ENCODE assay signal across 11 cellular contexts in the genomic region with DNA sequence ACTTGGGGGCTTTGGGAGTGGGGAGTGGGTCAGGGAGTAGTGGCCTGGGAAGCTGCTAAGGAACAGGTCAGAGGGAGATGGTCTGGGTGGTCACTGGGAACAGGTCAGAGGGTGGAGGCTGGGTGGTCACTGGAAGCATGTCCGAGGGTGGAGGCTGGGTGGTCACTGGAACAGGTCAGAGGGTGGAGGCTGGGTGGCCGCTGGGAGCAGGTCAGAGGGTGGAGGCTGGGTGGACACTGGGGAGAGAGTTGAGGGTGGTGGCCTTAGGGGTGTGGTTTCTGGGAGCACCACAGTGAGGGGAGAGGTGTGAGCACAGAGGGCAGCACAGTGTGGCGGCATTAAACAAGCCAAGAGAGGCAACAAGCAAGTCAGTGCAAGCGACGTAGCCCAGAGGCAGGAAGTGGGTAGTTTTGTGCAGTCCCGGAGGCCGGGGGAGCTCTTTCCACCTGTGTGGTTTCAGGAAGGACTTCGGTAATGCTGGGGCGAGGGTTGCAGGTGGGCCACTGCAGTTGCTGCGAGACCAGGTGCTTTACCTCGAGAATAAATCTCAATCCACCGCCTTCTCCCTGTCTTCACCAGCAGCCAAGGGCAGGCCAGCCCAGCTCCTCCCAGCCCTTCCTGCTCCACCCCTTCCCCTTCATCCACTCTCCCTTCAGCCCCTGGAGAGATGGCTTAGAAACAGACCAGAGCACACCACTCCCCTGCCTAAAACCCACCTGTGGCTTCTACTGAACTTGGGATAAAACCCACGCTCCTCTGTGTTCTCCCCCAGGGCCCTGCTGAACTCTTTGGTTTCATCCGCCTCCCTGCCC. TPM values are rescaled to one million over a fixed set of nuclear protein-coding genes. Genes with fewer than 3 reads are reported as not detected.
DNase-seq lines count a peak whose midpoint lies in the region; ATAC-seq, FAIRE-seq and TF ChIP-seq lines count a peak whose summit lies in the region.
"Had no signal": no experiment of that assay in that cellular context is flagged by ENCODE, and none has a peak within 500 bp of the region (broad histone marks: within the 10 kb centered on the region; RNA-seq: fewer than 3 reads in every experiment).

No MANE protein-coding gene starts in this region.

- H3K27ac ChIP-seq in Karpas-422 (ENCODE audit: low read length) (no peak overlapping the region), K562 (ENCODE audit: extremely low read depth, low read depth, low read length) (no peak overlapping the region)

- no peak for TF ChIP-seq CTCF in K562 (IDR thresholded peaks at IDR 0.05 in 2 of 3, conservative IDR thresholded peaks at IDR 0.05 in 1 of 3; ENCODE audit: insufficient read depth in 2 of 3, low read depth in 1 of 3, low read length in 3 of 3)

- no peak for FAIRE-seq in K562 (lab: Jason Lieb, UNC)
- FAIRE-seq: endometrium, kidney had no signal

- H3K36me3 ChIP-seq in Karpas-422 (ENCODE audit: insufficient read depth, low read length), result no peaks in the 10 kb centered on the region
- no peaks in the 10 kb centered on the region for H3K36me3 ChIP-seq in K562 (ENCODE audit: control insufficient read depth, insufficient read depth, low read length)

- no peak for TF ChIP-seq RAD21 in K562 (CRISPR knock-in tag; conservative IDR thresholded peaks at IDR 0.05 in 1 of 2, IDR thresholded peaks at IDR 0.05 in 1 of 2)

- peaks cover 5% of the 10 kb centered on the region; the same call in 1 of the 2 replicates for H3K9me3 ChIP-seq in Karpas-422 (ENCODE audit: low read length)
- no peaks in the 10 kb centered on the region for H3K9me3 ChIP-seq in K562 (replicated peaks; ENCODE audit: control insufficient read depth, insufficient read depth, low read depth, low read length)

- CTCF ChIA-PET in K562 (lab: Yijun Ruan, JAX; ENCODE audit: low intra/inter-chr PET ratio), result no interaction called here

- H3K9me1 ChIP-seq in K562 (ENCODE audit: control insufficient read depth, insufficient read depth, low read length), result no peaks in the 10 kb centered on the region

- POLR2A ChIA-PET in K562 (lab: Yijun Ruan, JAX), result interaction anchor here (0.5 kb wide), 1 partner anchor 400 kb away, joined by 4 read pairs; no protein-coding TSS in a partner anchor

- in situ Hi-C loops in K562 (cut with MboI), result no loop called here

- H3K4me1 ChIP-seq in Karpas-422 (ENCODE audit: low read length), result no peaks in the 10 kb centered on the region
- H3K4me1 ChIP-seq in K562 (replicated peaks in 1 of 2; ENCODE audit: control insufficient read depth in 2 of 2, insufficient read depth in 2 of 2, low read length in 2 of 2), result peaks cover 0 to 27% of the 10 kb centered on the region in 2 experiments; a peak in 3 of 5 replicates

- BruUV-seq in K562 (replicated peaks; lab: Mats Ljungman, UMichigan), result no TSS peak

- DNase-seq in Karpas-422 (peak; percentile 48), K562 (ENCODE audit: extremely low read depth in 1 of 4, low spot score in 3 of 4) (no peak), anterior cingulate cortex (lab: John Stamatoyannopoulos, UW) (no peak), NCI-H446 treated with DMSO at 0.1 percent for 48 hours (lab: John Stamatoyannopoulos, UW) (no peak), NCI-H2196 (lab: John Stamatoyannopoulos, UW; ENCODE audit: unreplicated experiment) (no peak), DMS114 treated with DMSO at 0.1 percent for 48 hours (lab: John Stamatoyannopoulos, UW; ENCODE audit: unreplicated experiment) (no peak)
- DNase-seq in activated CD4-positive, alpha-beta T cell treated with anti-CD3 and anti-CD28 coated beads for 48 hours, result peak; percentile 38
- DNase-seq in stimulated activated CD4-positive, alpha-beta T cell treated with anti-CD3 and anti-CD28 coated beads, TNF-alpha, amount 100 ng/mL, for 24 hours (ENCODE audit: low read depth in 3 of 3), result peak in 2 of 3 experiments; percentile 4 to 38
- DNase-seq: kidney, posterior cingulate gyrus had no signal

- H3K4me2 ChIP-seq in Karpas-422 (ENCODE audit: low read depth, low read length, poor library complexity, severe bottlenecking) (no peak overlapping the region), K562 (ENCODE audit: insufficient read depth, low read length) (no peak overlapping the region)

- no peaks in the 10 kb centered on the region for H3K9me2 ChIP-seq in Karpas-422 (replicated peaks; ENCODE audit: insufficient read depth, low read length)

- H3K9ac ChIP-seq in Karpas-422 (ENCODE audit: low read length), result no peak overlapping the region
- H3K9ac ChIP-seq in K562 (ENCODE audit: insufficient read depth in 1 of 2, low read depth in 2 of 2, low read length in 2 of 2), result peak overlapping the region in 1 of 2 experiments; percentile 58; a peak in 2 of 4 replicates

- no peak overlapping the region for H2AFZ ChIP-seq in Karpas-422 (ENCODE audit: low read length)
- H2AFZ ChIP-seq in K562 (ENCODE audit: low read depth, low read length), result no peak overlapping the region

- intact Hi-C loops in K562 (cut with micrococcal nuclease), result no loop called here

- H3K27me3 ChIP-seq in Karpas-422 (ENCODE audit: low read length) (no peaks in the 10 kb centered on the region), K562 (ENCODE audit: control insufficient read depth in 2 of 2, insufficient read depth in 2 of 2, low read length in 2 of 2) (no peaks in the 10 kb centered on the region)

- H4K20me1 ChIP-seq in Karpas-422 (ENCODE audit: insufficient read depth, low read depth, low read length), result no peaks in the 10 kb centered on the region
- no peaks in the 10 kb centered on the region for H4K20me1 ChIP-seq in K562 (replicated peaks; ENCODE audit: control insufficient read depth, insufficient read depth, low read length)

- 57% methylated on average over 10 of the region's 14 CpGs for WGBS in K562 (ENCODE audit: insufficient coverage, low coverage, missing lambda C conversion rate)

- H3K79me2 ChIP-seq in Karpas-422 (ENCODE audit: low read length) (no peaks in the 10 kb centered on the region), K562 (ENCODE audit: control insufficient read depth, insufficient read depth, low read length) (no peaks in the 10 kb centered on the region)

- no peak for TF ChIP-seq POLR2A in K562 (conservative IDR thresholded peaks at IDR 0.05)

- H3K4me3 ChIP-seq in Karpas-422 (ENCODE audit: low read length) (no peak overlapping the region), K562 (no peak overlapping the region)

- no peak for TF ChIP-seq EP300 in K562 (IDR thresholded peaks at IDR 0.05; ENCODE audit: low read length)

- peak; percentile 54; the same call in 2 of the 3 replicates for ATAC-seq in K562

RNA-seq across cellular contexts. Expression of a gene that starts 3.2 kb away (rescaled TPM):
- not detected in 2 replicates for total RNA-seq in Karpas-422 (2014; rRNA removed; shearing (Covaris generic); ENCODE audit: low replicate concordance)
- 3.5 and 12.7 TPM in 2 replicates for total RNA-seq in K562 (2011; cell fraction: chromatin; rRNA removed; ENCODE audit: low replicate concordance)
- total RNA-seq in K562 (2011; cell fraction: nucleolus; rRNA removed), result 3.9 and 6.0 TPM in 2 replicates
- total RNA-seq in K562 (2011; cell fraction: nucleoplasm; rRNA removed), result 3.4 and 3.6 TPM in 2 replicates
- total RNA-seq in K562 (2014; rRNA removed), result 0.24 and 0.32 TPM in 2 replicates
- 0.06 and 0.07 TPM in 2 replicates for total RNA-seq in K562 (2014; rRNA removed; fragmentation: Illumina TruSeq; extraction: Trizol)
- total RNA-seq in K562 (2015; rRNA removed; fragmentation: Illumina TruSeq; extraction: Trizol), result 0.11 TPM in 2 replicates
- 0.45 and 0.78 TPM in 2 replicates for total RNA-seq in K562 (2021)
- 0.22 and 0.79 TPM in 2 replicates for polyA plus RNA-seq in K562 (2011; rRNA removed)
- polyA plus RNA-seq in K562 (2011; cell fraction: cytosol; rRNA removed), result 0.13 and 1.0 TPM in 2 replicates
- 1.9 and 12.3 TPM in 2 replicates for polyA plus RNA-seq in K562 (2011; cell fraction: nucleus; rRNA removed)
- polyA plus RNA-seq in K562 (2012), result 0.56 and 0.90 TPM in 2 replicates
- polyA plus RNA-seq in K562 (2014; fragmentation: Illumina TruSeq; extraction: Trizol), result 0.30 and 0.31 TPM in 2 replicates
- under 1 TPM in 1 of 2 experiments, not detected in 1; 0.01 TPM for polyA plus RNA-seq in K562 (2014; fragmentation: Nextera tagmentation; extraction: Ambion mirVana)
- 0.31 and 0.41 TPM in 2 replicates for polyA plus RNA-seq in K562 (2014; rRNA removed)
- polyA minus RNA-seq in K562 (2011; rRNA and poly(A)+ RNA removed), result 0.09 and 0.74 TPM in 2 replicates
- 0.27 and 1.0 TPM in 2 replicates for polyA minus RNA-seq in K562 (2011; cell fraction: cytosol; rRNA and poly(A)+ RNA removed)
- 0.56 and 2.4 TPM in 2 replicates for polyA minus RNA-seq in K562 (2011; cell fraction: nucleus; rRNA and poly(A)+ RNA removed)

RNA-seq across cellular contexts. Expression of a gene that starts 34.8 kb away (rescaled TPM):
- total RNA-seq in Karpas-422 (2014; rRNA removed; shearing (Covaris generic); ENCODE audit: low replicate concordance), result 91.1 and 198 TPM in 2 replicates
- 27.9 and 59.9 TPM in 2 replicates for total RNA-seq in K562 (2011; cell fraction: chromatin; rRNA removed; ENCODE audit: low replicate concordance)
- total RNA-seq in K562 (2011; cell fraction: nucleolus; rRNA removed), result 57.2 and 59.7 TPM in 2 replicates
- 42.7 and 46.9 TPM in 2 replicates for total RNA-seq in K562 (2011; cell fraction: nucleoplasm; rRNA removed)
- total RNA-seq in K562 (2014; rRNA removed), result 223 and 264 TPM in 2 replicates
- total RNA-seq in K562 (2014; rRNA removed; fragmentation: Illumina TruSeq; extraction: Trizol), result 33.0 and 44.9 TPM in 2 replicates
- total RNA-seq in K562 (2015; rRNA removed; fragmentation: Illumina TruSeq; extraction: Trizol), result 84.3 and 93.3 TPM in 2 replicates
- total RNA-seq in K562 (2021), result 109 and 110 TPM in 2 replicates
- 75.6 and 90.4 TPM in 2 replicates for polyA plus RNA-seq in K562 (2011; rRNA removed)
- polyA plus RNA-seq in K562 (2011; cell fraction: cytosol; rRNA removed), result 89.9 and 177 TPM in 2 replicates
- 53.3 and 77.5 TPM in 2 replicates for polyA plus RNA-seq in K562 (2011; cell fraction: nucleus; rRNA removed)
- polyA plus RNA-seq in K562 (2012), result 85.4 and 89.3 TPM in 2 replicates
- polyA plus RNA-seq in K562 (2014; fragmentation: Illumina TruSeq; extraction: Trizol), result 29.0 and 64.7 TPM in 2 replicates
- polyA plus RNA-seq in K562 (2014; fragmentation: Nextera tagmentation; extraction: Ambion mirVana), result 1 to 10 TPM; 3.0 to 8.2 TPM
- 216 and 229 TPM in 2 replicates for polyA plus RNA-seq in K562 (2014; rRNA removed)
- polyA minus RNA-seq in K562 (2011; rRNA and poly(A)+ RNA removed), result 12.0 and 12.6 TPM in 2 replicates
- 14.5 and 18.6 TPM in 2 replicates for polyA minus RNA-seq in K562 (2011; cell fraction: cytosol; rRNA and poly(A)+ RNA removed)
- polyA minus RNA-seq in K562 (2011; cell fraction: nucleus; rRNA and poly(A)+ RNA removed), result 16.3 and 27.0 TPM in 2 replicates

RNA-seq across cellular contexts. Expression of a gene that starts 47.0 kb away (rescaled TPM):
- total RNA-seq in Karpas-422 (2014; rRNA removed; shearing (Covaris generic); ENCODE audit: low replicate concordance), result 543 and 666 TPM in 2 replicates
- total RNA-seq in K562 (2011; cell fraction: chromatin; rRNA removed; ENCODE audit: low replicate concordance), result 183 and 296 TPM in 2 replicates
- 255 and 271 TPM in 2 replicates for total RNA-seq in K562 (2011; cell fraction: nucleolus; rRNA removed)
- 227 and 246 TPM in 2 replicates for total RNA-seq in K562 (2011; cell fraction: nucleoplasm; rRNA removed)
- 311 and 355 TPM in 2 replicates for total RNA-seq in K562 (2014; rRNA removed)
- 320 and 405 TPM in 2 replicates for total RNA-seq in K562 (2014; rRNA removed; fragmentation: Illumina TruSeq; extraction: Trizol)
- total RNA-seq in K562 (2015; rRNA removed; fragmentation: Illumina TruSeq; extraction: Trizol), result 153 and 156 TPM in 2 replicates
- 308 and 361 TPM in 2 replicates for total RNA-seq in K562 (2021)
- polyA plus RNA-seq in K562 (2011; rRNA removed), result 669 and 756 TPM in 2 replicates
- 757 and 998 TPM in 2 replicates for polyA plus RNA-seq in K562 (2011; cell fraction: cytosol; rRNA removed)
- polyA plus RNA-seq in K562 (2011; cell fraction: nucleus; rRNA removed), result 651 and 768 TPM in 2 replicates
- 264 and 832 TPM in 2 replicates for polyA plus RNA-seq in K562 (2012)
- 528 and 598 TPM in 2 replicates for polyA plus RNA-seq in K562 (2014; fragmentation: Illumina TruSeq; extraction: Trizol)
- polyA plus RNA-seq in K562 (2014; fragmentation: Nextera tagmentation; extraction: Ambion mirVana), result 100 to 1,000 TPM in 1 of 2 experiments, 10 to 100 TPM in 1; 93.1 to 125 TPM
- 638 and 723 TPM in 2 replicates for polyA plus RNA-seq in K562 (2014; rRNA removed)
- 190 and 217 TPM in 2 replicates for polyA minus RNA-seq in K562 (2011; rRNA and poly(A)+ RNA removed)
- 89.9 and 115 TPM in 2 replicates for polyA minus RNA-seq in K562 (2011; cell fraction: cytosol; rRNA and poly(A)+ RNA removed)
- 99.2 and 197 TPM in 2 replicates for polyA minus RNA-seq in K562 (2011; cell fraction: nucleus; rRNA and poly(A)+ RNA removed)

Comparison
In these comparisons a context has a peak if more than half of its experiments do, and no peak if none do; other contexts are left out.
1. DNase-seq: peak in Karpas-422 (single experiment), activated CD4-positive, alpha-beta T cell treated with anti-CD3 and anti-CD28 coated beads for 48 hours (single experiment) and stimulated activated CD4-positive, alpha-beta T cell treated with anti-CD3 and anti-CD28 coated beads, TNF-alpha, amount 100 ng/mL, for 24 hours (2 of 3); none in K562 (0 of 4), anterior cingulate cortex (0 of 58), NCI-H446 treated with DMSO at 0.1 percent for 48 hours (single experiment), NCI-H2196 (single experiment) and DMS114 treated with DMSO at 0.1 percent for 48 hours (single experiment).